In the genomic region with DNA sequence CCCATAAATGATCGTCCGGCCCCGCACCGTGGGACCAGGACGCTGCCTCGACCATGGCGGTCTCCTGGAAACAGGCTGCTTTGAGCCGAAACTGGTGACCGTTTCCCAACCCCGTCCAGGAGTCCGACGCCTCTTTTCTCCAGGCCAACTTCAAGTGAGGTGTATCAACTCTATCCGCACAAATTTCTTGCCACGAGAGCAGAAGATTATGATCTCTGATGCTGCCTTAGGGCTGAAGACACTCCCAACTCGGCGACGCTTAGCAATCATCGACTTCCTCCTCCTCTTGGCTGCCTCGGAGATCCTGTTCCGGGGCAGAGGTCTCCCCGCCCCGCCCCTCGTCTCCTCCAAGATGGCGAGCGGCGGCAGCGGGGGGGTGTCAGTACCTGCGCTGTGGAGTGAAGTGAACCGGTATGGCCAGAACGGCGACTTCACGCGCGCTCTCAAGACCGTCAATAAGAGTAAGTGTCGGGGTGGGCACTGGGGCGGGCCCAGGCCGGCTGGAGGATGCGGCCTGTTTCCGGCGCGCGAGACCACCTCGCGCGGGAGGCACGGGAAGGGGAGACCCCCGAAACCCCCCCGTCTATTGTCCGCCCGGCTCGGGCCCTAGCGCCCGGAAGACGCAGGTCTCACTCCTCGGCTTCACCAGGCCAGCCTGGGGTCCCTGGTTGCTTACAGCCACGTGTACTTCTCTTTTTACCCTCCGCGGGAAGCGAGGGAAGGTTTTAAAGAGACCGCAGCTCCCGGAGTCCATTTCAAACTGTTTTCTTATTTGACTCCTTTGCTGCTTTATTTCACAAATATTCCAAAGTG, we compare ENCODE assay signal across 8 cellular contexts. TPM values are rescaled to one million over a fixed set of nuclear protein-coding genes. Genes with fewer than 3 reads are reported as not detected.
DNase-seq lines count a peak whose midpoint lies in the region; ATAC-seq and TF ChIP-seq lines count a peak whose summit lies in the region.

A gene with protein sequence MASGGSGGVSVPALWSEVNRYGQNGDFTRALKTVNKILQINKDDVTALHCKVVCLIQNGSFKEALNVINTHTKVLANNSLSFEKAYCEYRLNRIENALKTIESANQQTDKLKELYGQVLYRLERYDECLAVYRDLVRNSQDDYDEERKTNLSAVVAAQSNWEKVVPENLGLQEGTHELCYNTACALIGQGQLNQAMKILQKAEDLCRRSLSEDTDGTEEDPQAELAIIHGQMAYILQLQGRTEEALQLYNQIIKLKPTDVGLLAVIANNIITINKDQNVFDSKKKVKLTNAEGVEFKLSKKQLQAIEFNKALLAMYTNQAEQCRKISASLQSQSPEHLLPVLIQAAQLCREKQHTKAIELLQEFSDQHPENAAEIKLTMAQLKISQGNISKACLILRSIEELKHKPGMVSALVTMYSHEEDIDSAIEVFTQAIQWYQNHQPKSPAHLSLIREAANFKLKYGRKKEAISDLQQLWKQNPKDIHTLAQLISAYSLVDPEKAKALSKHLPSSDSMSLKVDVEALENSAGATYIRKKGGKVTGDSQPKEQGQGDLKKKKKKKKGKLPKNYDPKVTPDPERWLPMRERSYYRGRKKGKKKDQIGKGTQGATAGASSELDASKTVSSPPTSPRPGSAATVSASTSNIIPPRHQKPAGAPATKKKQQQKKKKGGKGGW (plus strand): TSS at position 334 of the 813 bp plus-strand sequence. CDS start 19 bp downstream, at position 353.

- peaks cover 4% of the 10 kb centered on the region for H3K36me3 Mint-ChIP-seq in IgD-negative memory B cell
- H3K36me3 Mint-ChIP-seq in activated T-cell treated with anti-CD3 and anti-CD28 coated beads, Interleukin-2, amount 50 U/mL, for 24 hours (ENCODE audit: low read depth), result peaks cover 85% of the 10 kb centered on the region

- H3K79me2 ChIP-seq in PC-9 (ENCODE audit: low read depth), result peaks cover 69% of the 10 kb centered on the region

- POLR2A ChIA-PET in PC-9 (lab: Charles Lee; ENCODE audit: unreplicated experiment), result interaction anchor here (0.6 to 0.9 kb wide), 4 partner anchors 14 to 611 kb away, joined by 3 to 11 read pairs (median 8); a partner anchor contains a TSS

- H3K4me1 ChIP-seq in PC-9 (replicated peaks; ENCODE audit: insufficient read depth) (peaks cover 26% of the 10 kb centered on the region), mucosa of stomach (ENCODE audit: control insufficient read depth, insufficient read depth, low read length) (peaks cover 11% of the 10 kb centered on the region)

- ATAC-seq in GM21529 (IDR thresholded peaks at IDR 0.05; ENCODE audit: unreplicated experiment), result peak; percentile 95

- no peaks in the 10 kb centered on the region for H3K27me3 Mint-ChIP-seq in IgD-negative memory B cell
- H3K27me3 Mint-ChIP-seq in activated T-cell treated with anti-CD3 and anti-CD28 coated beads, Interleukin-2, amount 50 U/mL, for 24 hours, result no peaks in the 10 kb centered on the region

- peak within 1 kb of the TSS; percentile 97 for H3K9ac ChIP-seq in mucosa of stomach (ENCODE audit: low read length)

- no peaks in the 10 kb centered on the region for H3K9me2 ChIP-seq in PC-9 (ENCODE audit: insufficient read depth)

- CTCF ChIA-PET in PC-9 (lab: Charles Lee), result no interaction called here

- intact Hi-C loops in PC-9 (cut with micrococcal nuclease; ENCODE audit: unreplicated experiment), result no loop called here

- H3K9me3 Mint-ChIP-seq in IgD-negative memory B cell, result no peaks in the 10 kb centered on the region
- no peaks in the 10 kb centered on the region for H3K9me3 Mint-ChIP-seq in activated T-cell treated with anti-CD3 and anti-CD28 coated beads, Interleukin-2, amount 50 U/mL, for 24 hours

- peaks cover 13% of the 10 kb centered on the region; the same call in 1 of the 2 replicates for H3F3A ChIP-seq in PC-9 (ENCODE audit: insufficient read depth, low read depth)

- peak within 1 kb of the TSS; percentile 96 to 98 (median 98) for H3K4me3 Mint-ChIP-seq in IgD-negative memory B cell
- H3K4me3 Mint-ChIP-seq in activated T-cell treated with anti-CD3 and anti-CD28 coated beads, Interleukin-2, amount 50 U/mL, for 24 hours, result peak within 1 kb of the TSS; percentile 98

- peaks cover 40 to 58% (median 53%) of the 10 kb centered on the region in 3 donors for H3K4me1 Mint-ChIP-seq in IgD-negative memory B cell
- peaks cover 51% of the 10 kb centered on the region for H3K4me1 Mint-ChIP-seq in activated T-cell treated with anti-CD3 and anti-CD28 coated beads, Interleukin-2, amount 50 U/mL, for 24 hours (ENCODE audit: low read depth)

- H3K27me3 ChIP-seq in PC-9 (ENCODE audit: insufficient read depth, low read depth) (no peaks in the 10 kb centered on the region), mucosa of stomach (ENCODE audit: control insufficient read depth, insufficient read depth, low read length) (no peaks in the 10 kb centered on the region)

- H3K9me3 ChIP-seq in PC-9 (ENCODE audit: insufficient read depth, low read depth) (no peaks in the 10 kb centered on the region), mucosa of stomach (ENCODE audit: control insufficient read depth, low read length) (no peaks in the 10 kb centered on the region)

- H4K20me1 ChIP-seq in PC-9 (ENCODE audit: insufficient read depth), result 0 out of 2 replicates have a peak, but pooled peaks cover 9% of the 10 kb centered on the region

- DNase-seq in DMS114 treated with DMSO at 0.1 percent for 48 hours (lab: John Stamatoyannopoulos, UW; ENCODE audit: unreplicated experiment) (peak; percentile 67), PC-9 (peak; percentile 79 to 83), erythroblast (lab: John Stamatoyannopoulos, UW) (peak; percentile 97)
- DNase-seq in activated T-cell treated with anti-CD3 and anti-CD28 coated beads, Interleukin-2, amount 50 U/mL, for 24 hours, result peak; percentile 89
- peak; percentile 73 to 83 for DNase-seq in stimulated activated CD8-positive, alpha-beta memory T cell treated with anti-CD3 and anti-CD28 coated beads, Interleukin-7, amount 100 ng/mL, for 1 hour (ENCODE audit: low read depth in 2 of 2)

- H3K4me2 ChIP-seq in PC-9, result peak within 1 kb of the TSS; percentile 87

- peak within 1 kb of the TSS; percentile 84 to 94 (median 91) for H3K27ac Mint-ChIP-seq in IgD-negative memory B cell
- H3K27ac Mint-ChIP-seq in activated T-cell treated with anti-CD3 and anti-CD28 coated beads, Interleukin-2, amount 50 U/mL, for 24 hours, result peak within 1 kb of the TSS; percentile 99

- BruUV-seq in PC-9 (replicated peaks; lab: Mats Ljungman, UMichigan), result no TSS peak

- H3K36me3 ChIP-seq in PC-9 (ENCODE audit: low read depth) (peaks cover 20% of the 10 kb centered on the region; the same call in 1 of the 2 replicates), mucosa of stomach (ENCODE audit: control insufficient read depth, insufficient read depth, low read length) (no peaks in the 10 kb centered on the region)

- H2AFZ ChIP-seq in PC-9, result peak within 1 kb of the TSS; percentile 86

- peak within 1 kb of the TSS; percentile 98 for H3K27ac ChIP-seq in PC-9

- H3K4me3 ChIP-seq in PC-9 (peak within 1 kb of the TSS; percentile 96), mucosa of stomach (ENCODE audit: low read length) (peak within 1 kb of the TSS; percentile 99)

- peak; percentile 97 for TF ChIP-seq POLR2A in erythroblast (IDR thresholded peaks at IDR 0.05; ENCODE audit: low read length)

- no peak for TF ChIP-seq CTCF in PC-9 (conservative IDR thresholded peaks at IDR 0.05)

RNA-seq across cellular contexts. Expression of the gene that starts here (rescaled TPM):
- polyA plus RNA-seq in IgD-negative memory B cell, result 163 TPM
- 72.8 and 92.4 TPM in 2 replicates for total RNA-seq in PC-9 (2021)

Comparison
In these comparisons a context has a peak if more than half of its experiments do, and no peak if none do; other contexts are left out.
1. Peak in every context shown above with its lines: DNase-seq, ATAC-seq, H3K4me3 ChIP-seq and H3K27ac ChIP-seq.